Comparison of ENCODE assay signal across 11 cellular contexts in the genomic region with DNA sequence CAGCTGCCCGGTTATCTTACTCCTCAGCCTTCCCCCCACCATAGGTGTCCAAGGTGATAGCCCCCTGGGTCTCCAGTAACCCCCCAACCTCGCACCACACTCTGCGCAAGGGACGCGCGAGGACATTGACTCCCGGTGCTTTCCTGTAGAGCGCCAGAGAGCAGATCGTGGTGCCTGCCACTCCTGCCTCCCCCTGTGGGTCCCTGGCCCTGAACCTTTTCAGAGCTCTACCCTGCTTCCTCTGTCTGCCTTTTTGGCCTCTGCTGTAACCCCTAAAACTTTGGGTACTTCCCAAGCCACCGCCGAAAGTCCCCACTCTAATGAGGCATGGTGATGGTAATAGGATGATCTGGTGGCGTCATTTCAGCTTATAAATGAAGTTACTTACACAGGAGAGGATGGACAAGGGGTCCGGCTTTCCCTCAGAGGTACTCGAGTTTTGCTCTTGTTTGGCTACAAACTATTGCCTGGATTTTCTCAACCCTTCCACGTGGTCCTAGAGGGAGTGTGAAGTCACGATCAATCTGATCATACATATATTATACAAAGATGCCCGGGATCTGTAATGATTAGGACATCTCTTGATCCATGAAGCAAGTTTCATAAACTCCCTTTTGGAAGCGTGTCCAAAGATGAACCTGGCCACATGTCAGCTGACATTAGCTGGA. TPM values are rescaled to one million over a fixed set of nuclear protein-coding genes. Genes with fewer than 3 reads are reported as not detected.
DNase-seq lines count a peak whose midpoint lies in the region; ATAC-seq and TF ChIP-seq lines count a peak whose summit lies in the region.
"Had no signal": no experiment of that assay in that cellular context is flagged by ENCODE, and none has a peak within 500 bp of the region (broad histone marks: within the 10 kb centered on the region; RNA-seq: fewer than 3 reads in every experiment).

No MANE protein-coding gene starts in this region.

- H3K9me3 ChIP-seq in A673 (ENCODE audit: low read depth, low read length, poor library complexity, severe bottlenecking), result no peaks in the 10 kb centered on the region
- no peaks in the 10 kb centered on the region for H3K9me3 ChIP-seq in SJSA1 (replicated peaks)
- no peaks in the 10 kb centered on the region for H3K9me3 ChIP-seq in ovary

- H3K4me3 ChIP-seq in A673 (ENCODE audit: low read depth, low read length, poor library complexity, severe bottlenecking) (peak overlapping the region; percentile 79), SJSA1 (peak overlapping the region; percentile 72), fibroblast of the aortic adventitia (ENCODE audit: low read depth, low read length) (peak overlapping the region; percentile 71), ovary (peak overlapping the region; percentile 59)

- TF ChIP-seq EP300 in ovary (IDR thresholded peaks at IDR 0.05), result no peak

- no peak for ATAC-seq in HG02623 (IDR thresholded peaks at IDR 0.05; ENCODE audit: unreplicated experiment)

- CTCF ChIA-PET in A673 (lab: Charles Lee), result no interaction called here

- H3K36me3 ChIP-seq in A673 (ENCODE audit: insufficient read depth, low read length, poor library complexity, severe bottlenecking) (no peaks in the 10 kb centered on the region), SJSA1 (no peaks in the 10 kb centered on the region; the same call in 1 of the 2 replicates), ovary (no peaks in the 10 kb centered on the region)
- H3K36me3 ChIP-seq: BLaER1 had no signal

- no peak for TF ChIP-seq CTCF in A673 (conservative IDR thresholded peaks at IDR 0.05; ENCODE audit: low read depth, low read length)
- TF ChIP-seq CTCF in fibroblast of the aortic adventitia (IDR thresholded peaks at IDR 0.05; ENCODE audit: insufficient read depth, low read length), result no peak
- TF ChIP-seq CTCF in ovary (IDR thresholded peaks at IDR 0.05), result no peak

- DNase-seq in A673 (ENCODE audit: low spot score) (no peak), SJSA1 (ENCODE audit: low read depth in 1 of 2, low spot score in 2 of 2) (no peak), fibroblast of the aortic adventitia (ENCODE audit: low read depth) (no peak), ovary (peak in 2 of 5 donors; percentile 45 to 62), AG08395 (ENCODE audit: low spot score) (no peak), DMS114 treated with DMSO at 0.1 percent for 48 hours (lab: John Stamatoyannopoulos, UW; ENCODE audit: unreplicated experiment) (no peak), NCI-H526 (lab: John Stamatoyannopoulos, UW) (no peak)
- DNase-seq: foreskin keratinocyte, Kasumi-1 had no signal

- POLR2A ChIA-PET in A673 (lab: Charles Lee; ENCODE audit: low non-redundant PET), result interaction anchor here (0.7 kb wide), 1 partner anchor 56 kb away, joined by 8 read pairs; no protein-coding TSS in a partner anchor

- TF ChIP-seq POLR2A in ovary (IDR thresholded peaks at IDR 0.05), result no peak

- BruUV-seq in A673 (replicated peaks; lab: Mats Ljungman, UMichigan), result no TSS peak

- 4 to 8% (median 4%) methylated on average over 13 to 18 of the region's 18 CpGs for WGBS in ovary, 3 donors

- intact Hi-C loops in A673 (cut with micrococcal nuclease; ENCODE audit: unreplicated experiment), result loop anchor here (2.0 to 10.0 kb wide), 4 partner anchors 251 to 1147 kb away; no protein-coding TSS in a partner anchor
- intact Hi-C loops in ovary (cut with DNase I), result loop anchor here in 2 of 4 donors (2.0 to 10.0 kb wide), 5 partner anchors 51 to 1143 kb away; no protein-coding TSS in a partner anchor

- H3K27me3 ChIP-seq in A673 (replicated peaks; ENCODE audit: insufficient read depth, low read depth, low read length, poor library complexity) (no peaks in the 10 kb centered on the region), SJSA1 (replicated peaks) (no peaks in the 10 kb centered on the region), ovary (no peaks in the 10 kb centered on the region)

- H3K4me1 ChIP-seq in A673 (ENCODE audit: insufficient read depth, low read length, poor library complexity, severe bottlenecking) (peaks cover 10% of the 10 kb centered on the region), SJSA1 (replicated peaks) (peaks cover 33% of the 10 kb centered on the region), ovary (ENCODE audit: insufficient read depth) (no peaks in the 10 kb centered on the region)
- H3K4me1 ChIP-seq: foreskin keratinocyte had no signal

- H3K27ac ChIP-seq in A673 (ENCODE audit: low read depth, low read length, poor library complexity, severe bottlenecking) (peak overlapping the region; percentile 87), SJSA1 (peak overlapping the region; percentile 76; the same call in 1 of the 2 replicates), ovary (peak overlapping the region; percentile 91 to 100)
- H3K27ac ChIP-seq: BLaER1, foreskin keratinocyte had no signal

RNA-seq across cellular contexts. Expression of gene CDH11, which starts 2.1 kb away (rescaled TPM):
- total RNA-seq in A673 (2021) (297 and 319 TPM in 2 replicates), fibroblast of the aortic adventitia (ENCODE audit: low replicate concordance) (397 and 695 TPM in 2 replicates), ovary (100 to 1,000 TPM; 158 to 858 (median 500) TPM)
- 107 and 113 TPM in 2 replicates for total RNA-seq in SJSA1 (2014; rRNA removed; shearing (Covaris generic))
- polyA plus RNA-seq in ovary, result 100 to 1,000 TPM; 118 to 153 TPM
